In the genomic region with DNA sequence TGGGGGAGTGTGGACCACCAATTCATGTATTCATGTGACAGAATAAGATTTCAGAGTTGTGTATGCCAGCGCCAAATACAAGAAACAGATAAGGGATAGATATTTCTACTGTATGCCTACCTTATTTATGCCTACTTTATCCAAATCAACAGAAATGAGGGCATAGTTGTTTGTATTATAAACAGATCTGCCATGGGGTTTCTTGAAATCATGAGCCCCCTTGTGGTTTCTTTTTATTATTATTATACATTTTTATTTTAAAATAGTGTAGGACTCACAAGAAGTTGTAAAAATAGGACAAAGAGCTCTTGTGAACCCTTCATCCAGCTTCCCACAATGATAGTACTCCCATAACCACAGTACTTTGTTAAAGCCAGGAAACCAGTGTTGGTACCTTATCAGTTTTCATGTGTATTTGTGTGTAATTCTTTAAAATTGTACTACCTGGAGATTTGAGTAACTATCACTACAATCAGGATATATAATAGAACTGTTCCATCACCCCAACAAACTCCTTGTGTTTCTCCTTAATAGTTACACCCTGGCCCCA, we compare ENCODE assay signal across 1 cellular context.
TF ChIP-seq lines count a peak whose summit lies in the region.

No MANE protein-coding gene starts in this region.

TF ChIP-seq in HepG2, 621 proteins besides CTCF, POLR2A, EP300 and RAD21:
- TF ChIP-seq, protein P1, sequence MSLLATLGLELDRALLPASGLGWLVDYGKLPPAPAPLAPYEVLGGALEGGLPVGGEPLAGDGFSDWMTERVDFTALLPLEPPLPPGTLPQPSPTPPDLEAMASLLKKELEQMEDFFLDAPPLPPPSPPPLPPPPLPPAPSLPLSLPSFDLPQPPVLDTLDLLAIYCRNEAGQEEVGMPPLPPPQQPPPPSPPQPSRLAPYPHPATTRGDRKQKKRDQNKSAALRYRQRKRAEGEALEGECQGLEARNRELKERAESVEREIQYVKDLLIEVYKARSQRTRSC (CRISPR knock-in tag; IDR thresholded peaks at IDR 0.05; ENCODE audit: low read depth): no peak
- no peak for TF ChIP-seq SP5 (CRISPR knock-in tag; IDR thresholded peaks at IDR 0.05; ENCODE audit: borderline replicate concordance, low read depth)
- no peak for TF ChIP-seq RFXAP (CRISPR knock-in tag; IDR thresholded peaks at IDR 0.05; ENCODE audit: borderline replicate concordance)
- TF ChIP-seq, protein P2, sequence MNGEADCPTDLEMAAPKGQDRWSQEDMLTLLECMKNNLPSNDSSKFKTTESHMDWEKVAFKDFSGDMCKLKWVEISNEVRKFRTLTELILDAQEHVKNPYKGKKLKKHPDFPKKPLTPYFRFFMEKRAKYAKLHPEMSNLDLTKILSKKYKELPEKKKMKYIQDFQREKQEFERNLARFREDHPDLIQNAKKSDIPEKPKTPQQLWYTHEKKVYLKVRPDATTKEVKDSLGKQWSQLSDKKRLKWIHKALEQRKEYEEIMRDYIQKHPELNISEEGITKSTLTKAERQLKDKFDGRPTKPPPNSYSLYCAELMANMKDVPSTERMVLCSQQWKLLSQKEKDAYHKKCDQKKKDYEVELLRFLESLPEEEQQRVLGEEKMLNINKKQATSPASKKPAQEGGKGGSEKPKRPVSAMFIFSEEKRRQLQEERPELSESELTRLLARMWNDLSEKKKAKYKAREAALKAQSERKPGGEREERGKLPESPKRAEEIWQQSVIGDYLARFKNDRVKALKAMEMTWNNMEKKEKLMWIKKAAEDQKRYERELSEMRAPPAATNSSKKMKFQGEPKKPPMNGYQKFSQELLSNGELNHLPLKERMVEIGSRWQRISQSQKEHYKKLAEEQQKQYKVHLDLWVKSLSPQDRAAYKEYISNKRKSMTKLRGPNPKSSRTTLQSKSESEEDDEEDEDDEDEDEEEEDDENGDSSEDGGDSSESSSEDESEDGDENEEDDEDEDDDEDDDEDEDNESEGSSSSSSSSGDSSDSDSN (CRISPR knock-in tag; IDR thresholded peaks at IDR 0.05): 0 out of 2 replicates have a peak, but pooled peaks have one; percentile 9
- no peak for TF ChIP-seq TOPORS (CRISPR knock-in tag; IDR thresholded peaks at IDR 0.05)
- TF ChIP-seq NFIB (CRISPR knock-in tag; IDR thresholded peaks at IDR 0.05; ENCODE audit: borderline replicate concordance): no peak
- 0 out of 2 replicates have a peak, but pooled peaks have one; percentile 22 for TF ChIP-seq ZNF577 (CRISPR knock-in tag; IDR thresholded peaks at IDR 0.05; ENCODE audit: borderline replicate concordance, low read depth)
- no peak for TF ChIP-seq NRL (CRISPR knock-in tag; IDR thresholded peaks at IDR 0.05; ENCODE audit: borderline replicate concordance)
- TF ChIP-seq, protein P3, sequence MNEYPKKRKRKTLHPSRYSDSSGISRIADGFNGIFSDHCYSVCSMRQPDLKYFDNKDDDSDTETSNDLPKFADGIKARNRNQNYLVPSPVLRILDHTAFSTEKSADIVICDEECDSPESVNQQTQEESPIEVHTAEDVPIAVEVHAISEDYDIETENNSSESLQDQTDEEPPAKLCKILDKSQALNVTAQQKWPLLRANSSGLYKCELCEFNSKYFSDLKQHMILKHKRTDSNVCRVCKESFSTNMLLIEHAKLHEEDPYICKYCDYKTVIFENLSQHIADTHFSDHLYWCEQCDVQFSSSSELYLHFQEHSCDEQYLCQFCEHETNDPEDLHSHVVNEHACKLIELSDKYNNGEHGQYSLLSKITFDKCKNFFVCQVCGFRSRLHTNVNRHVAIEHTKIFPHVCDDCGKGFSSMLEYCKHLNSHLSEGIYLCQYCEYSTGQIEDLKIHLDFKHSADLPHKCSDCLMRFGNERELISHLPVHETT (CRISPR knock-in tag; conservative IDR thresholded peaks at IDR 0.05): no peak
- TF ChIP-seq ZSCAN30 (CRISPR knock-in tag; IDR thresholded peaks at IDR 0.05): no peak
- no peak for TF ChIP-seq NFKB2 (CRISPR knock-in tag; IDR thresholded peaks at IDR 0.05; ENCODE audit: borderline replicate concordance)
- TF ChIP-seq, protein P4, sequence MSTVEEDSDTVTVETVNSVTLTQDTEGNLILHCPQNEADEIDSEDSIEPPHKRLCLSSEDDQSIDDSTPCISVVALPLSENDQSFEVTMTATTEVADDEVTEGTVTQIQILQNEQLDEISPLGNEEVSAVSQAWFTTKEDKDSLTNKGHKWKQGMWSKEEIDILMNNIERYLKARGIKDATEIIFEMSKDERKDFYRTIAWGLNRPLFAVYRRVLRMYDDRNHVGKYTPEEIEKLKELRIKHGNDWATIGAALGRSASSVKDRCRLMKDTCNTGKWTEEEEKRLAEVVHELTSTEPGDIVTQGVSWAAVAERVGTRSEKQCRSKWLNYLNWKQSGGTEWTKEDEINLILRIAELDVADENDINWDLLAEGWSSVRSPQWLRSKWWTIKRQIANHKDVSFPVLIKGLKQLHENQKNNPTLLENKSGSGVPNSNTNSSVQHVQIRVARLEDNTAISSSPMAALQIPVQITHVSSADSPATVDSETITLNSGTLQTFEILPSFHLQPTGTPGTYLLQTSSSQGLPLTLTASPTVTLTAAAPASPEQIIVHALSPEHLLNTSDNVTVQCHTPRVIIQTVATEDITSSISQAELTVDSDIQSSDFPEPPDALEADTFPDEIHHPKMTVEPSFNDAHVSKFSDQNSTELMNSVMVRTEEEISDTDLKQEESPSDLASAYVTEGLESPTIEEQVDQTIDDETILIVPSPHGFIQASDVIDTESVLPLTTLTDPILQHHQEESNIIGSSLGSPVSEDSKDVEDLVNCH (CRISPR knock-in tag; IDR thresholded peaks at IDR 0.05): no peak
- TF ChIP-seq, protein P5, sequence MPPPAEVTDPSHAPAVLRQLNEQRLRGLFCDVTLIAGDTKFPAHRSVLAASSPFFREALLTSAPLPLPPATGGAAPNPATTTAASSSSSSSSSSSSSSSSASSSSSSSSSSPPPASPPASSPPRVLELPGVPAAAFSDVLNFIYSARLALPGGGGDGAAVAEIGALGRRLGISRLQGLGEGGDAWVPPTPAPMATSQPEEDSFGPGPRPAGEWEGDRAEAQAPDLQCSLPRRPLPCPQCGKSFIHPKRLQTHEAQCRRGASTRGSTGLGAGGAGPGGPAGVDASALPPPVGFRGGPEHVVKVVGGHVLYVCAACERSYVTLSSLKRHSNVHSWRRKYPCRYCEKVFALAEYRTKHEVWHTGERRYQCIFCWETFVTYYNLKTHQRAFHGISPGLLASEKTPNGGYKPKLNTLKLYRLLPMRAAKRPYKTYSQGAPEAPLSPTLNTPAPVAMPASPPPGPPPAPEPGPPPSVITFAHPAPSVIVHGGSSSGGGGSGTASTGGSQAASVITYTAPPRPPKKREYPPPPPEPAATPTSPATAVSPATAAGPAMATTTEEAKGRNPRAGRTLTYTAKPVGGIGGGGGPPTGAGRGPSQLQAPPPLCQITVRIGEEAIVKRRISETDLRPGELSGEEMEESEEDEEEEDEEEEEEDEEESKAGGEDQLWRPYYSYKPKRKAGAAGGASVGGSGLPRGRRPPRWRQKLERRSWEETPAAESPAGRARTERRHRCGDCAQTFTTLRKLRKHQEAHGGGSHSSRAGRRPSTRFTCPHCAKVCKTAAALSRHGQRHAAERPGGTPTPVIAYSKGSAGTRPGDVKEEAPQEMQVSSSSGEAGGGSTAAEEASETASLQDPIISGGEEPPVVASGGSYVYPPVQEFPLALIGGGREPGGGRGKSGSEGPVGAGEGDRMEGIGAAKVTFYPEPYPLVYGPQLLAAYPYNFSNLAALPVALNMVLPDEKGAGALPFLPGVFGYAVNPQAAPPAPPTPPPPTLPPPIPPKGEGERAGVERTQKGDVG (CRISPR knock-in tag; IDR thresholded peaks at IDR 0.05; ENCODE audit: borderline replicate concordance): no peak
- TF ChIP-seq ZKSCAN8 (CRISPR knock-in tag; IDR thresholded peaks at IDR 0.05; ENCODE audit: borderline replicate concordance): no peak
TF ChIP-seq in HepG2: peak in this region for 2.
